Comparison of ENCODE assay signal across 8 cellular contexts in genomic region chr4:186723207-186724047, GRCh38.
DNase-seq lines count a peak whose midpoint lies in the region; ATAC-seq lines count a peak whose summit lies in the region.

A gene with protein sequence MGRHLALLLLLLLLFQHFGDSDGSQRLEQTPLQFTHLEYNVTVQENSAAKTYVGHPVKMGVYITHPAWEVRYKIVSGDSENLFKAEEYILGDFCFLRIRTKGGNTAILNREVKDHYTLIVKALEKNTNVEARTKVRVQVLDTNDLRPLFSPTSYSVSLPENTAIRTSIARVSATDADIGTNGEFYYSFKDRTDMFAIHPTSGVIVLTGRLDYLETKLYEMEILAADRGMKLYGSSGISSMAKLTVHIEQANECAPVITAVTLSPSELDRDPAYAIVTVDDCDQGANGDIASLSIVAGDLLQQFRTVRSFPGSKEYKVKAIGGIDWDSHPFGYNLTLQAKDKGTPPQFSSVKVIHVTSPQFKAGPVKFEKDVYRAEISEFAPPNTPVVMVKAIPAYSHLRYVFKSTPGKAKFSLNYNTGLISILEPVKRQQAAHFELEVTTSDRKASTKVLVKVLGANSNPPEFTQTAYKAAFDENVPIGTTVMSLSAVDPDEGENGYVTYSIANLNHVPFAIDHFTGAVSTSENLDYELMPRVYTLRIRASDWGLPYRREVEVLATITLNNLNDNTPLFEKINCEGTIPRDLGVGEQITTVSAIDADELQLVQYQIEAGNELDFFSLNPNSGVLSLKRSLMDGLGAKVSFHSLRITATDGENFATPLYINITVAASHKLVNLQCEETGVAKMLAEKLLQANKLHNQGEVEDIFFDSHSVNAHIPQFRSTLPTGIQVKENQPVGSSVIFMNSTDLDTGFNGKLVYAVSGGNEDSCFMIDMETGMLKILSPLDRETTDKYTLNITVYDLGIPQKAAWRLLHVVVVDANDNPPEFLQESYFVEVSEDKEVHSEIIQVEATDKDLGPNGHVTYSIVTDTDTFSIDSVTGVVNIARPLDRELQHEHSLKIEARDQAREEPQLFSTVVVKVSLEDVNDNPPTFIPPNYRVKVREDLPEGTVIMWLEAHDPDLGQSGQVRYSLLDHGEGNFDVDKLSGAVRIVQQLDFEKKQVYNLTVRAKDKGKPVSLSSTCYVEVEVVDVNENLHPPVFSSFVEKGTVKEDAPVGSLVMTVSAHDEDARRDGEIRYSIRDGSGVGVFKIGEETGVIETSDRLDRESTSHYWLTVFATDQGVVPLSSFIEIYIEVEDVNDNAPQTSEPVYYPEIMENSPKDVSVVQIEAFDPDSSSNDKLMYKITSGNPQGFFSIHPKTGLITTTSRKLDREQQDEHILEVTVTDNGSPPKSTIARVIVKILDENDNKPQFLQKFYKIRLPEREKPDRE (N-terminal part only) (minus strand): TSS chr4:186723856. CDS start chr4:186709827, 14,029 bp downstream.

- H3K4me3 ChIP-seq in skin epidermis = peak within 1 kb of the TSS; percentile 49 to 79 (median 68)

- peak within 1 kb of the TSS; percentile 80 for H3K27ac ChIP-seq in caudate nucleus (ENCODE audit: low read depth, low read length)
- peak within 1 kb of the TSS; percentile 56 to 95 (median 89) for H3K27ac ChIP-seq in skin epidermis

- ATAC-seq in HG03354 (IDR thresholded peaks at IDR 0.05; ENCODE audit: poor library complexity, severe bottlenecking, unreplicated experiment) (no peak), HG02642 (IDR thresholded peaks at IDR 0.05; ENCODE audit: poor library complexity, unreplicated experiment) (no peak)

- DNase-seq in NCI-H748 (lab: John Stamatoyannopoulos, UW; ENCODE audit: unreplicated experiment) (peak; percentile 76), NCI-H748 treated with DMSO at 0.1 percent for 48 hours (lab: John Stamatoyannopoulos, UW) (no peak), NCI-H226 (peak; percentile 56), caudate nucleus (lab: John Stamatoyannopoulos, UW) (peak in 32 of 61 donors; percentile 9 to 81 (median 38)), iris pigment epithelial cell (ENCODE audit: low read depth) (peak; percentile 88)
